Comparison of ENCODE assay signal across 22 cellular contexts in the genomic region with DNA sequence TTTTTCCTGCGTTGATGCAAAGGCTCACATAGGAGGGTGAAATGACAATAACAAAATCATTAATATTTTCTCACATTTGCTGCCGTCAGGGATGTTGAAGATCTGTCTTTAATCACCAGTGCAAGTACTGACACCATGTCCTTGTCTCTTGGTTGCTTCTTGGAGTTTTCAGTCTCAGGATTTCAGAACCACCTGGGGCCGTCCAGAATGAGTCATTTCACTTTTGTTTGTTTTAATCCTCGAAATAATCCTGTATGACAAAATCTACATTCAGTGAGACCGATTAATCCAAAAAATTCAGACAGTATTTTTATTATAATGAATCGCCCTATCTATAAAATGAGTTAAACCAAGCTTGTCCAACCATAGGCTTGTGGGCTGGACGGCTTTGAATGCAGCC. TPM values are rescaled to one million over a fixed set of nuclear protein-coding genes. Genes with fewer than 3 reads are reported as not detected.
DNase-seq lines count a peak whose midpoint lies in the region; ATAC-seq and TF ChIP-seq lines count a peak whose summit lies in the region.
"Had no signal": no experiment of that assay in that cellular context is flagged by ENCODE, and none has a peak within 500 bp of the region (broad histone marks: within the 10 kb centered on the region; RNA-seq: fewer than 3 reads in every experiment).

No MANE protein-coding gene starts in this region.

- dilution Hi-C loops in IMR-90 (cut with HindIII; ENCODE audit: low sequenced_read_pairs, unreplicated experiment): no loop called here

- H4K5ac ChIP-seq in IMR-90 (ENCODE audit: low read depth, low read length): no peak overlapping the region

- H3K9ac ChIP-seq in IMR-90 (ENCODE audit: low read depth, low read length): no peak overlapping the region

- peak; percentile 34 for DNase-seq in IMR-90
- DNase-seq in astrocyte of the hippocampus (ENCODE audit: low read depth, low spot score): peak; percentile 5
- peak; percentile 19 for DNase-seq in fibroblast of villous mesenchyme (ENCODE audit: low read depth)
- DNase-seq in smooth muscle cell of the brain vasculature (ENCODE audit: low read depth, low spot score): peak; percentile 3
- no peak for DNase-seq in sciatic nerve (ENCODE audit: low spot score)
- no peak for DNase-seq in NCI-H524 (lab: John Stamatoyannopoulos, UW)
- DNase-seq: C1 segment of cervical spinal cord; Caco-2; CD4-positive, alpha-beta memory T cell; DMS79; EL; GF-D8; GOT3; NCI-H1092 treated with DMSO at 0.1 percent for 48 hours; NCI-H1436 treated with DMSO at 0.1 percent for 48 hours; NCI-H446; NCI-H526 treated with DMSO at 0.1 percent for 48 hours; SHP77 treated with DMSO at 0.1 percent for 48 hours had no signal

- TF ChIP-seq RAD21 in IMR-90 (IDR thresholded peaks at IDR 0.05; ENCODE audit: low read length): no peak

- H3K27ac ChIP-seq in IMR-90 (ENCODE audit: insufficient read depth, low read length): no peak overlapping the region
- H3K27ac ChIP-seq: HL-60 had no signal

- H4K91ac ChIP-seq in IMR-90 (ENCODE audit: insufficient read depth, low read depth, low read length): no peak overlapping the region

- in situ Hi-C loops in IMR-90 (cut with MboI; ENCODE audit: low sequenced_read_pairs): no loop called here

- H3K18ac ChIP-seq in IMR-90 (ENCODE audit: low read depth, low read length): no peak overlapping the region; the same call in 1 of the 2 replicates

- no peak overlapping the region for H3K56ac ChIP-seq in IMR-90 (ENCODE audit: extremely low read depth, insufficient read depth, low read length)

- H3K9me1 ChIP-seq in IMR-90 (ENCODE audit: insufficient read depth, low read length): no peaks in the 10 kb centered on the region

- H3K36me3 ChIP-seq in IMR-90 (ENCODE audit: control insufficient read depth, insufficient read depth, low read length): no peaks in the 10 kb centered on the region

- no peak overlapping the region for H2BK120ac ChIP-seq in IMR-90 (ENCODE audit: low read depth, low read length)

- H3K4ac ChIP-seq in IMR-90 (ENCODE audit: low read depth, low read length): no peak overlapping the region

- WGBS in IMR-90 (ENCODE audit: extremely low coverage in 2 of 2, insufficient read length in 1 of 2), 2 experiments: no CpG with 5 or more reads among the region's 7 CpGs

- BruUV-seq in IMR-90 (replicated peaks; lab: Mats Ljungman, UMichigan): no TSS peak

- H3K4me2 ChIP-seq in IMR-90 (ENCODE audit: low read depth, low read length): no peak overlapping the region; the same call in 1 of the 2 replicates

- no peak overlapping the region for H4K8ac ChIP-seq in IMR-90 (ENCODE audit: low read depth in 2 of 2, low read length in 2 of 2)

- no peak overlapping the region for H2AK9ac ChIP-seq in IMR-90 (replicated peaks; ENCODE audit: low read depth, low read length, poor library complexity)

- H3K9me3 ChIP-seq in IMR-90 (ENCODE audit: control insufficient read depth, insufficient read depth, low read length): no peaks in the 10 kb centered on the region
- H3K9me3 ChIP-seq: Caco-2, HAP-1 had no signal

- no peak overlapping the region for H2BK20ac ChIP-seq in IMR-90 (ENCODE audit: low read depth, low read length)

- no peak overlapping the region for H2AK5ac ChIP-seq in IMR-90 (ENCODE audit: low read depth, low read length)

- no peak overlapping the region for H3K14ac ChIP-seq in IMR-90 (replicated peaks; ENCODE audit: low read depth, low read length)

- CTCF ChIA-PET in IMR-90 (lab: Yijun Ruan, JAX): no interaction called here

- POLR2A ChIA-PET in IMR-90 (lab: Charles Lee; ENCODE audit: unreplicated experiment): no interaction called here

- ATAC-seq in IMR-90 (ENCODE audit: low read depth) (no peak), sciatic nerve (no peak), HG03565 (IDR thresholded peaks at IDR 0.05; ENCODE audit: unreplicated experiment) (no peak)
- ATAC-seq: Panc1 had no signal

- H2AFZ ChIP-seq in IMR-90 (replicated peaks; ENCODE audit: low read length, poor library complexity): no peak overlapping the region

- H2BK15ac ChIP-seq in IMR-90 (ENCODE audit: low read depth, low read length): no peak overlapping the region

- no peak for TF ChIP-seq CTCF in IMR-90 (conservative IDR thresholded peaks at IDR 0.05; ENCODE audit: low read depth, low read length)
- no peak for TF ChIP-seq CTCF in fibroblast of villous mesenchyme (IDR thresholded peaks at IDR 0.05; ENCODE audit: insufficient read depth, low read depth, low read length)

- no peaks in the 10 kb centered on the region for H4K20me1 ChIP-seq in IMR-90 (ENCODE audit: insufficient read depth, low read length)

- H3K4me3 ChIP-seq in IMR-90 (ENCODE audit: insufficient read depth, low read depth, low read length): no peak overlapping the region
- no peak overlapping the region for H3K4me3 ChIP-seq in fibroblast of villous mesenchyme (ENCODE audit: low read depth, low read length)
- H3K4me3 ChIP-seq: HAP-1 had no signal

- TF ChIP-seq POLR2A in IMR-90 (IDR thresholded peaks at IDR 0.05; ENCODE audit: low read depth, low read length): no peak

- 0 out of 2 replicates have a peak, but pooled peaks cover 1% of the 10 kb centered on the region for H3K4me1 ChIP-seq in IMR-90 (ENCODE audit: control insufficient read depth, insufficient read depth, low read length)
- H3K4me1 ChIP-seq: Caco-2 had no signal

- intact Hi-C loops in IMR-90 (cut with micrococcal nuclease): no loop called here
- intact Hi-C loops in sciatic nerve (cut with DNase I): no loop called here

- no peak overlapping the region for H3K23ac ChIP-seq in IMR-90 (ENCODE audit: low read depth, low read length)

- no peaks in the 10 kb centered on the region for H3K27me3 ChIP-seq in IMR-90 (ENCODE audit: control insufficient read depth, insufficient read depth, low read length)

- 0 out of 4 replicates have a peak, but pooled peaks cover 3% of the 10 kb centered on the region in 2 experiments for H3K79me1 ChIP-seq in IMR-90 (ENCODE audit: low read depth in 1 of 2, low read length in 2 of 2)

- H2BK5ac ChIP-seq in IMR-90 (ENCODE audit: low read depth, low read length, poor library complexity, severe bottlenecking): no peak overlapping the region

TF ChIP-seq in IMR-90, 13 proteins besides CTCF, POLR2A, EP300 and RAD21:
- TF ChIP-seq MAZ (IDR thresholded peaks at IDR 0.05; ENCODE audit: borderline replicate concordance, low read depth, low read length) (no peak), NFE2L2 (IDR thresholded peaks at IDR 0.05; ENCODE audit: low read depth, low read length) (no peak), RCOR1 (IDR thresholded peaks at IDR 0.05; ENCODE audit: insufficient replicate concordance, low read length) (no peak), RFX5 (IDR thresholded peaks at IDR 0.05; ENCODE audit: low read depth, low read length) (no peak), FOS (IDR thresholded peaks at IDR 0.05; ENCODE audit: low read depth, low read length) (no peak), SMC3 (IDR thresholded peaks at IDR 0.05; ENCODE audit: low read depth, low read length) (no peak), MXI1 (IDR thresholded peaks at IDR 0.05; ENCODE audit: borderline replicate concordance, low read depth, low read length) (no peak), MAFK (IDR thresholded peaks at IDR 0.05; ENCODE audit: low read depth, low read length) (no peak), BHLHE40 (IDR thresholded peaks at IDR 0.05; ENCODE audit: low read depth, low read length) (no peak), CHD1 (IDR thresholded peaks at IDR 0.05; ENCODE audit: low read depth, low read length) (no peak), CEBPB (IDR thresholded peaks at IDR 0.05; ENCODE audit: low read depth, low read length) (no peak)
- TF ChIP-seq, protein P1, sequence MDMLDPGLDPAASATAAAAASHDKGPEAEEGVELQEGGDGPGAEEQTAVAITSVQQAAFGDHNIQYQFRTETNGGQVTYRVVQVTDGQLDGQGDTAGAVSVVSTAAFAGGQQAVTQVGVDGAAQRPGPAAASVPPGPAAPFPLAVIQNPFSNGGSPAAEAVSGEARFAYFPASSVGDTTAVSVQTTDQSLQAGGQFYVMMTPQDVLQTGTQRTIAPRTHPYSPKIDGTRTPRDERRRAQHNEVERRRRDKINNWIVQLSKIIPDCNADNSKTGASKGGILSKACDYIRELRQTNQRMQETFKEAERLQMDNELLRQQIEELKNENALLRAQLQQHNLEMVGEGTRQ (IDR thresholded peaks at IDR 0.05; ENCODE audit: low read depth, low read length): no peak
- TF ChIP-seq, protein P2, sequence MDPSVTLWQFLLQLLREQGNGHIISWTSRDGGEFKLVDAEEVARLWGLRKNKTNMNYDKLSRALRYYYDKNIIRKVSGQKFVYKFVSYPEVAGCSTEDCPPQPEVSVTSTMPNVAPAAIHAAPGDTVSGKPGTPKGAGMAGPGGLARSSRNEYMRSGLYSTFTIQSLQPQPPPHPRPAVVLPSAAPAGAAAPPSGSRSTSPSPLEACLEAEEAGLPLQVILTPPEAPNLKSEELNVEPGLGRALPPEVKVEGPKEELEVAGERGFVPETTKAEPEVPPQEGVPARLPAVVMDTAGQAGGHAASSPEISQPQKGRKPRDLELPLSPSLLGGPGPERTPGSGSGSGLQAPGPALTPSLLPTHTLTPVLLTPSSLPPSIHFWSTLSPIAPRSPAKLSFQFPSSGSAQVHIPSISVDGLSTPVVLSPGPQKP (IDR thresholded peaks at IDR 0.05; ENCODE audit: borderline replicate concordance, low read depth, low read length): no peak

RNA-seq across cellular contexts. Expression of a gene that starts 47.2 kb away (rescaled TPM):
- total RNA-seq in IMR-90 (2012; rRNA removed) (7.9 and 10.3 TPM in 2 replicates), fibroblast of villous mesenchyme (8.1 and 28.1 TPM in 2 replicates), sciatic nerve (0.67 TPM)
- polyA plus RNA-seq in IMR-90 (2012; rRNA removed): 4.4 and 4.5 TPM in 2 replicates
- 0.88 and 1.8 TPM in 2 replicates for polyA plus RNA-seq in IMR-90 (2012; cell fraction: cytosol; rRNA removed)
- 1.1 and 3.3 TPM in 2 replicates for polyA plus RNA-seq in IMR-90 (2012; cell fraction: nucleus; rRNA removed; ENCODE audit: low replicate concordance)

Comparison
In these comparisons a context has a peak if more than half of its experiments do, and no peak if none do; other contexts are left out.
1. DNase-seq: peak in IMR-90 (single experiment), astrocyte of the hippocampus (single experiment), fibroblast of villous mesenchyme (single experiment) and smooth muscle cell of the brain vasculature (single experiment); none in sciatic nerve (single experiment) and NCI-H524 (0 of 2).